Comparison of ENCODE assay signal across 8 cellular contexts in genomic region chr2:112254466-112255240, GRCh38.
DNase-seq lines count a peak whose midpoint lies in the region; ATAC-seq lines count a peak whose summit lies in the region.

ZC3H8 (minus strand) TSS chr2:112255042; CDS start chr2:112254981, 61 bp downstream.

- ATAC-seq in GM19025 (IDR thresholded peaks at IDR 0.05; ENCODE audit: low read depth, unreplicated experiment) (peak; percentile 93), HG03280 (IDR thresholded peaks at IDR 0.05; ENCODE audit: unreplicated experiment) (peak; percentile 89)

- DNase-seq in AG20443 (ENCODE audit: low spot score) (peak; percentile 100), NCI-H345 treated with DMSO at 0.1 percent for 48 hours (lab: John Stamatoyannopoulos, UW; ENCODE audit: unreplicated experiment) (peak; percentile 90), caudate nucleus (lab: John Stamatoyannopoulos, UW) (peak; percentile 44 to 94 (median 86)), inferior parietal cortex (ENCODE audit: extremely low spot score) (peak; percentile 92)
- DNase-seq in activated CD4-positive, CD25-positive, alpha-beta regulatory T cell (lab: John Stamatoyannopoulos, UW), result peak; percentile 89 to 95 (median 92)
- peak; percentile 93 to 94 for DNase-seq in stimulated activated CD4-positive, alpha-beta T cell treated with anti-CD3 and anti-CD28 coated beads, Interleukin-12 subunit alpha, Interleukin-12 subunit beta, amount 100 ng/mL, for 24 hours (ENCODE audit: low read depth in 2 of 2)

- peak within 1 kb of the TSS; percentile 88 for H3K27ac ChIP-seq in caudate nucleus (ENCODE audit: low read depth, low read length)

Comparison
In these comparisons a context has a peak if more than half of its experiments do, and no peak if none do; other contexts are left out.
1. Peak in every context shown above with its lines: DNase-seq, ATAC-seq and H3K27ac ChIP-seq.